In genomic region chr16:21262779-21263639, GRCh38 we compare ENCODE assay signal across 26 cellular contexts. TPM values are rescaled to one million over a fixed set of nuclear protein-coding genes. Genes with fewer than 3 reads are reported as not detected.
A peak's percentile ranks its signal among the peaks of the same experiment; 100 is the strongest.
DNase-seq lines count a peak whose midpoint lies in the region; ATAC-seq and TF ChIP-seq lines count a peak whose summit lies in the region.
"Had no signal": no experiment of that assay in that cellular context is flagged by ENCODE, and none has a peak within 500 bp of the region (broad histone marks: within the 10 kb centered on the region; RNA-seq: fewer than 3 reads in every experiment).

No MANE protein-coding gene starts in this region.

- H3K27me3 Mint-ChIP-seq in stimulated activated naive CD8-positive, alpha-beta T cell treated with anti-CD3 and anti-CD28 coated beads, Interleukin-15, amount 100 ng/mL, for 72 hours = peaks cover 13% of the 10 kb centered on the region
- H3K27me3 Mint-ChIP-seq in chondrocyte (ENCODE audit: low read depth) (peaks cover 3% of the 10 kb centered on the region), nephron (ENCODE audit: low read depth) (peaks cover 3% of the 10 kb centered on the region)

- peak overlapping the region; percentile 62 for H3K27ac ChIP-seq in vagina
- H3K27ac ChIP-seq: gastroesophageal sphincter, SJSA1, testis had no signal

- H3K4me3 ChIP-seq in vagina = no peak overlapping the region
- H3K4me3 ChIP-seq: gastroesophageal sphincter, SJSA1, testis had no signal

- DNase-seq in stimulated activated naive CD8-positive, alpha-beta T cell treated with anti-CD3 and anti-CD28 coated beads, Interleukin-15, amount 100 ng/mL, for 72 hours = no peak
- no peak for DNase-seq in stimulated activated naive CD8-positive, alpha-beta T cell treated with anti-CD3 and anti-CD28 coated beads, Interleukin-15, Interleukin-2, amounts not matched to agents 100 U/mL and 50 U/mL, for 24 hours
- no peak for DNase-seq in chondrocyte (ENCODE audit: low spot score)
- no peak for DNase-seq in vagina (ENCODE audit: extremely low spot score in 2 of 2)
- DNase-seq in RKO (ENCODE audit: low spot score) = no peak
- no peak for DNase-seq in activated T-cell treated with anti-CD3 and anti-CD28 coated beads, Interleukin-2, amount 50 U/mL, for 48 hours
- no peak for DNase-seq in midbrain (lab: John Stamatoyannopoulos, UW)
- DNase-seq: activated CD4-positive, alpha-beta memory T cell treated with anti-CD3 and anti-CD28 coated beads, Interleukin-2, amount 10 ng/mL, durations not matched to agents 7 days and 5 days; activated naive CD4-positive, alpha-beta T cell treated with Interleukin-2 at 50 U/mL for 16 hours; activated T-cell treated with anti-CD3 and anti-CD28 coated beads, Interleukin-2, amount 50 U/mL, for 1 hour; amygdala; CD4-positive, CD25-positive, alpha-beta regulatory T cell; central memory CD4-positive, alpha-beta T cell; NCI-H146; NCI-H2171 treated with DMSO at 0.1 percent for 48 hours; PC-3; T-helper 2 cell; testis had no signal

- H3K27me3 ChIP-seq in vagina = no peaks in the 10 kb centered on the region
- H3K27me3 ChIP-seq: gastroesophageal sphincter, testis had no signal

- H3K4me3 Mint-ChIP-seq in stimulated activated naive CD8-positive, alpha-beta T cell treated with anti-CD3 and anti-CD28 coated beads, Interleukin-15, amount 100 ng/mL, for 72 hours = no peak overlapping the region
- no peak overlapping the region for H3K4me3 Mint-ChIP-seq in chondrocyte (ENCODE audit: unreplicated experiment)
- no peak overlapping the region for H3K4me3 Mint-ChIP-seq in nephron
- H3K4me3 Mint-ChIP-seq: activated CD4-positive, alpha-beta memory T cell treated with anti-CD3 and anti-CD28 coated beads, Interleukin-2, amount 10 ng/mL, durations not matched to agents 7 days and 5 days; CD4-positive, CD25-positive, alpha-beta regulatory T cell had no signal

- H3K9me3 Mint-ChIP-seq in stimulated activated naive CD8-positive, alpha-beta T cell treated with anti-CD3 and anti-CD28 coated beads, Interleukin-15, amount 100 ng/mL, for 72 hours = no peaks in the 10 kb centered on the region
- no peaks in the 10 kb centered on the region for H3K9me3 Mint-ChIP-seq in chondrocyte (ENCODE audit: low read depth)
- H3K9me3 Mint-ChIP-seq in nephron = no peaks in the 10 kb centered on the region
- H3K9me3 Mint-ChIP-seq: activated CD4-positive, alpha-beta memory T cell treated with anti-CD3 and anti-CD28 coated beads, Interleukin-2, amount 10 ng/mL, durations not matched to agents 7 days and 5 days had no signal

- no peak for TF ChIP-seq CTCF in chondrocyte (IDR thresholded peaks at IDR 0.05)
- no peak for TF ChIP-seq CTCF in nephron (IDR thresholded peaks at IDR 0.05; ENCODE audit: unreplicated experiment in 3 of 3)
- TF ChIP-seq CTCF in vagina (IDR thresholded peaks at IDR 0.05) = no peak

- intact Hi-C loops in vagina (cut with DNase I) = no loop called here

- H3K36me3 ChIP-seq in vagina = no peaks in the 10 kb centered on the region
- H3K36me3 ChIP-seq: gastroesophageal sphincter, SJSA1 had no signal

- ATAC-seq in stimulated activated naive CD8-positive, alpha-beta T cell treated with anti-CD3 and anti-CD28 coated beads, Interleukin-15, amount 100 ng/mL, for 72 hours = no peak
- ATAC-seq in stimulated activated naive CD8-positive, alpha-beta T cell treated with anti-CD3 and anti-CD28 coated beads, Interleukin-15, Interleukin-2, amounts not matched to agents 100 U/mL and 50 U/mL, for 24 hours = no peak
- ATAC-seq: gastroesophageal sphincter, PC-3 had no signal

- H3K4me1 ChIP-seq in vagina = peaks cover 18% of the 10 kb centered on the region
- H3K4me1 ChIP-seq: gastroesophageal sphincter, SJSA1, testis had no signal

- H3K9me3 ChIP-seq in vagina = no peaks in the 10 kb centered on the region
- H3K9me3 ChIP-seq: gastroesophageal sphincter, SJSA1, testis had no signal

- H3K36me3 Mint-ChIP-seq in chondrocyte (ENCODE audit: low read depth) = no peaks in the 10 kb centered on the region
- H3K36me3 Mint-ChIP-seq in nephron (ENCODE audit: low read depth) = no peaks in the 10 kb centered on the region
- H3K36me3 Mint-ChIP-seq: CD4-positive, CD25-positive, alpha-beta regulatory T cell had no signal

- TF ChIP-seq POLR2A in vagina (IDR thresholded peaks at IDR 0.05) = no peak

- no peaks in the 10 kb centered on the region for H3K4me1 Mint-ChIP-seq in stimulated activated naive CD8-positive, alpha-beta T cell treated with anti-CD3 and anti-CD28 coated beads, Interleukin-15, amount 100 ng/mL, for 72 hours
- H3K4me1 Mint-ChIP-seq in chondrocyte (ENCODE audit: low read depth) (peaks cover 12% of the 10 kb centered on the region), nephron (peaks cover 29% of the 10 kb centered on the region)
- H3K4me1 Mint-ChIP-seq: activated CD4-positive, alpha-beta memory T cell treated with anti-CD3 and anti-CD28 coated beads, Interleukin-2, amount 10 ng/mL, durations not matched to agents 7 days and 5 days had no signal

- peak overlapping the region; percentile 69 to 91 for H3K27ac Mint-ChIP-seq in stimulated activated naive CD8-positive, alpha-beta T cell treated with anti-CD3 and anti-CD28 coated beads, Interleukin-15, amount 100 ng/mL, for 72 hours
- peak overlapping the region; percentile 53 for H3K27ac Mint-ChIP-seq in chondrocyte (ENCODE audit: unreplicated experiment)
- H3K27ac Mint-ChIP-seq in nephron = peak overlapping the region; percentile 85 to 95 (median 91)
- H3K27ac Mint-ChIP-seq: activated CD4-positive, alpha-beta memory T cell treated with anti-CD3 and anti-CD28 coated beads, Interleukin-2, amount 10 ng/mL, durations not matched to agents 7 days and 5 days; CD4-positive, CD25-positive, alpha-beta regulatory T cell had no signal

RNA-seq across cellular contexts. Expression of gene CRYM, which starts 15.1 kb away (rescaled TPM):
- not detected in 3 replicates for total RNA-seq in chondrocyte
- total RNA-seq in vagina = 3.9 TPM
- total RNA-seq: activated CD4-positive, alpha-beta memory T cell treated with anti-CD3 and anti-CD28 coated beads, Interleukin-2, amount 10 ng/mL, durations not matched to agents 7 days and 5 days; CD4-positive, CD25-positive, alpha-beta regulatory T cell; IMR-90; PC-3; SJSA1 had no signal

RNA-seq across cellular contexts. Expression of gene ANKS4B, which starts 29.5 kb away (rescaled TPM):
- total RNA-seq in chondrocyte (not detected in 3 replicates), vagina (not detected)
- total RNA-seq: activated CD4-positive, alpha-beta memory T cell treated with anti-CD3 and anti-CD28 coated beads, Interleukin-2, amount 10 ng/mL, durations not matched to agents 7 days and 5 days; CD4-positive, CD25-positive, alpha-beta regulatory T cell; esophagus mucosa; gastroesophageal sphincter; IMR-90; MCF 10A; omental fat pad; PC-3; sciatic nerve; SJSA1 had no signal

RNA-seq across cellular contexts. Expression of gene ZP2, which starts 51.6 kb away (rescaled TPM):
- total RNA-seq in chondrocyte = not detected in 3 replicates
- total RNA-seq in vagina = not detected
- total RNA-seq: CD4-positive, CD25-positive, alpha-beta regulatory T cell; esophagus mucosa; gastroesophageal sphincter; IMR-90; MCF 10A; omental fat pad; PC-3; sciatic nerve; SJSA1 had no signal
